ENCODE assay signal across 8 cellular contexts in genomic region chr15:76930831-76931396, GRCh38. TPM values are rescaled to one million over a fixed set of nuclear protein-coding genes. Genes with fewer than 3 reads are reported as not detected.
DNase-seq lines count a peak whose midpoint lies in the region; ATAC-seq and TF ChIP-seq lines count a peak whose summit lies in the region.

No MANE protein-coding gene starts in this region.

- no peaks in the 10 kb centered on the region for H3K4me1 ChIP-seq in ovary (ENCODE audit: insufficient read depth)

- TF ChIP-seq EP300 in ovary (IDR thresholded peaks at IDR 0.05) = no peak

- intact Hi-C loops in ovary (cut with DNase I) = loop anchor here in 1 of 4 donors (10.0 kb wide), 1 partner anchor 614 kb away; no protein-coding TSS in a partner anchor

- no peaks in the 10 kb centered on the region for H3K36me3 ChIP-seq in GM06990 (ENCODE audit: control insufficient read depth, insufficient read depth, low read length)
- H3K36me3 ChIP-seq in ovary = no peaks in the 10 kb centered on the region

- H3K4me1 Mint-ChIP-seq in effector memory CD8-positive, alpha-beta T cell (ENCODE audit: low read depth in 2 of 2) = peaks cover 13 to 23% of the 10 kb centered on the region in 2 donors

- peaks cover 0 to 6% of the 10 kb centered on the region in 2 donors for H3K27me3 Mint-ChIP-seq in effector memory CD8-positive, alpha-beta T cell

- peak overlapping the region in 1 of 2 donors; percentile 90 for H3K27ac ChIP-seq in ovary

- TF ChIP-seq CTCF in GM06990 (IDR thresholded peaks at IDR 0.05; ENCODE audit: insufficient read depth, low read length, poor library complexity, severe bottlenecking) (no peak), ovary (IDR thresholded peaks at IDR 0.05) (no peak)

- peaks cover 11% of the 10 kb centered on the region for H3K36me3 Mint-ChIP-seq in effector memory CD8-positive, alpha-beta T cell (ENCODE audit: insufficient read depth)

- peak overlapping the region; percentile 83 to 84 for H3K4me3 Mint-ChIP-seq in effector memory CD8-positive, alpha-beta T cell

- no peaks in the 10 kb centered on the region for H3K9me3 Mint-ChIP-seq in effector memory CD8-positive, alpha-beta T cell

- H3K27ac Mint-ChIP-seq in effector memory CD8-positive, alpha-beta T cell = peak overlapping the region; percentile 84 to 85

- DNase-seq in GM06990 (ENCODE audit: extremely low read depth, insufficient read length) = no peak
- peak; percentile 39 for DNase-seq in NCI-H69 (lab: John Stamatoyannopoulos, UW)
- no peak for DNase-seq in effector memory CD8-positive, alpha-beta T cell
- DNase-seq in ovary = no peak
- DNase-seq in NCI-H774 (lab: John Stamatoyannopoulos, UW) = no peak

- no peak for ATAC-seq in effector memory CD8-positive, alpha-beta T cell (replicated peaks)
- ATAC-seq in HG03280 (IDR thresholded peaks at IDR 0.05; ENCODE audit: unreplicated experiment) (no peak), HG03439 (IDR thresholded peaks at IDR 0.05; ENCODE audit: unreplicated experiment) (no peak), HG03460 (IDR thresholded peaks at IDR 0.05; ENCODE audit: unreplicated experiment) (no peak)

- H3K27me3 ChIP-seq in GM06990 (replicated peaks; ENCODE audit: control insufficient read depth, insufficient read depth, low read length) (no peaks in the 10 kb centered on the region), ovary (no peaks in the 10 kb centered on the region)

- H3K9me3 ChIP-seq in ovary = no peaks in the 10 kb centered on the region

- H3K4me3 ChIP-seq in GM06990 (replicated peaks; ENCODE audit: low read depth, low read length) (peak overlapping the region; percentile 76), ovary (peak overlapping the region; percentile 74)

- TF ChIP-seq POLR2A in ovary (IDR thresholded peaks at IDR 0.05) = no peak

- 21 to 22% (median 22%) methylated on average over 7 of the region's 7 CpGs for WGBS in ovary, 3 donors

RNA-seq across cellular contexts. Expression of gene RCN2, which starts 0.6 kb away (rescaled TPM):
- 10 to 100 TPM; 31.7 to 58.2 (median 38.3) TPM for total RNA-seq in ovary
- polyA plus RNA-seq in ovary = 10 to 100 TPM; 51.3 to 69.2 TPM

RNA-seq across cellular contexts. Expression of gene SCAPER, which starts 25.8 kb away (rescaled TPM):
- 10 to 100 TPM; 21.7 to 45.8 (median 29.3) TPM for total RNA-seq in ovary
- 10 to 100 TPM; 13.7 to 23.8 TPM for polyA plus RNA-seq in ovary
